In the genomic region with DNA sequence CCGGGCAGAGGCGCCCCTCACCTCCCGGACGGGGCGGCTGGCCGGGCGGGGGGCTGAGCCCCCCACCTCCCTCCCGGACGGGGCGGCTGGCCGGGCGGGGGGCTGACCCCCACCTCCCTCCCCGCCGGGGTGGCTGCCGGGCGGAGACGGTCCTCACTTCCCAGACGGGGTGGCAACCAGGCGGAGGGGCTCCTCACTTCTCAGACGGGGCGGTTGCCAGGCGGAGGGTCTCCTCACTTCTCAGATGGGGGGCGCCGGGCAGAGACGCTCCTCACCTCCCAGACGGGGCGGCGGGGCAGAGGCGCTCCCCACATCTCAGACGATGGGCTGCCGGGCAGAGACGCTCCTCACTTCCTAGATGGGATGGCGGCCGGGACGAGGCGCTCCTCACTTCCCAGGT, we compare ENCODE assay signal across 1 cellular context. TPM values are rescaled to one million over a fixed set of nuclear protein-coding genes. Genes with fewer than 3 reads are reported as not detected.
"Had no signal": no experiment of that assay in that cellular context is flagged by ENCODE, and none has a peak within 500 bp of the region (broad histone marks: within the 10 kb centered on the region; RNA-seq: fewer than 3 reads in every experiment).

No MANE protein-coding gene starts in this region.

RNA-seq across cellular contexts. Expression of a gene that starts 59.0 kb away (rescaled TPM):
- total RNA-seq: GM23248 had no signal
- polyA plus RNA-seq: GM23248 had no signal
